Comparison of ENCODE assay signal across 8 cellular contexts in the genomic region with DNA sequence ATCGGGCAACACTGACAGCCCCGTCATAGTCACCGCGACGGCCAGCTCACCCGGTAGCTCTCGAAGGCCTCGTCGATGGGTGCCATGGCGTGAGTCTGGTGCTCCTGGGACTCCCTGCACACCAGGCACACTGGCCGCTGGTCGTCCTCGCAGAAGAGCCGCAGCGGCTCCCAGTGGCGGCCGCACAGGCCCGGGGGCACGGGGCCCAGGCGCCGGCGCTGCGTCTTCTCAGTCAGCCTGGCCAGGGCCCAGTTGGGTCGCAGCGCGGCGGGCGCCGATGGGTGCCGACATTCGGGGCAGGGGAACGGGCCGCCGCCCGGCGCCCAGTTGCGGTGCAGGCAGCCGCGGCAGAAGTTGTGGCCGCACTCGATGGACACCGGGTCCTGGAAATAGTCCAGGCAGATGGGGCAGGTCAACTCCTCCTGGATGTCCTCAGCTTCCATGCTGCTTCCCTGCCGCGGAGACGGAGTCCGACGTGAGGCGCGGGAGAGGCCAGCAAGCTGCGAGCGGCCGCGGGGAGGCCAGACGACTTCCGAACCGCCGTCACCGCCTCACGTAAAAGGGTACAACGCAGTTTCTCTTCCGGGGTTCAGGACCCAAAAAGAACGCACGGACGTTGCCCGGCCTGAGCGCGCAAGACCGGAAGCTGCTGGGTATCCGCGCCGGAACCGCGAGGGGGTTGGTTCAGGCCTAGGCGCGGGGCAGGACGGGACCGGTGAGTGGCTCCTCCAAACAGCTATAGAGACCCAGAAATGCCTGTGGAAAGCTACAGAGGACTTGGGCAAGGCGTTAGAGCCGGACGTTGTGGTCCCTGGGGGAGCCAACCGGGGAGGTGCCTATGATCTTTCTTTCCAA. TPM values are rescaled to one million over a fixed set of nuclear protein-coding genes. Genes with fewer than 3 reads are reported as not detected.
DNase-seq lines count a peak whose midpoint lies in the region; ATAC-seq, FAIRE-seq and TF ChIP-seq lines count a peak whose summit lies in the region.

TSS of gene TRIM4 (minus strand) at position 572 of the 855 bp plus-strand sequence. CDS start at position 443, 129 bp downstream.

- peak; percentile 90 for TF ChIP-seq POLR2A in GM12891 (IDR thresholded peaks at IDR 0.05; ENCODE audit: low read depth, low read length)

- DNase-seq in GM12891 (ENCODE audit: insufficient read length, low spot score) = peak; percentile 90
- DNase-seq in NCI-H1417 treated with DMSO at 0.1 percent for 48 hours (lab: John Stamatoyannopoulos, UW) = peak; percentile 76
- DNase-seq in amniotic epithelial cell (ENCODE audit: low read depth) = peak; percentile 93
- peak; percentile 92 for DNase-seq in left ventricle myocardium inferior
- DNase-seq in renal cortical epithelial cell (ENCODE audit: low read depth) = peak; percentile 79
- no peak for DNase-seq in ecto neural progenitor cell (ENCODE audit: low spot score)

- TF ChIP-seq CTCF in left ventricle myocardium inferior (IDR thresholded peaks at IDR 0.05; ENCODE audit: borderline replicate concordance) = peak; percentile 46

- FAIRE-seq in GM12891 (lab: Jason Lieb, UNC) = peak; percentile 89

- peaks cover 36% of the 10 kb centered on the region for H3K36me3 ChIP-seq in left ventricle myocardium inferior

- no peaks in the 10 kb centered on the region for H3K27me3 ChIP-seq in left ventricle myocardium inferior (ENCODE audit: low read depth)

- H3K4me1 ChIP-seq in left ventricle myocardium inferior = peaks cover 54% of the 10 kb centered on the region

- H3K4me3 ChIP-seq in left ventricle myocardium inferior = peak within 1 kb of the TSS; percentile 97

- H3K27ac ChIP-seq in left ventricle myocardium inferior (replicated peaks) = peak within 1 kb of the TSS; percentile 94

- ATAC-seq in HG02798 (IDR thresholded peaks at IDR 0.05; ENCODE audit: poor library complexity, unreplicated experiment) = peak; percentile 98

- intact Hi-C loops in T-helper 1 cell treated with Interleukin-12 subunit alpha and Interleukin-12 subunit beta and Interleukin-4 antibody, amounts not matched to agents 30 ng/mL and 1 ng/mL, for 36 hours (cut with micrococcal nuclease) = loop anchor here (1.0 to 10.0 kb wide), 11 partner anchors 96 to 958 kb away; partner anchors contain the start of genes CNPY4, FAM200A, GIGYF1 and SRRT
- intact Hi-C loops in left ventricle myocardium inferior (cut with micrococcal nuclease) = no loop called here

- H3K9me3 ChIP-seq in left ventricle myocardium inferior (replicated peaks) = no peaks in the 10 kb centered on the region

TF ChIP-seq in GM12891, 5 proteins besides CTCF, POLR2A, EP300 and RAD21:
- peak; percentile 1 for TF ChIP-seq PAX5 (IDR thresholded peaks at IDR 0.05; ENCODE audit: insufficient read depth, low read length, severe bottlenecking)
- peak; percentile 91 for TF ChIP-seq POLR2AphosphoS5 (IDR thresholded peaks at IDR 0.05; ENCODE audit: low read depth, low read length)
- peak; percentile 80 for TF ChIP-seq TAF1 (IDR thresholded peaks at IDR 0.05; ENCODE audit: low read depth, low read length)
- no peak; the same call in 1 of the 2 replicates for TF ChIP-seq POU2F2 (IDR thresholded peaks at IDR 0.05; ENCODE audit: low read depth, low read length)
- no peak for TF ChIP-seq SPI1 (IDR thresholded peaks at IDR 0.05; ENCODE audit: low read depth, low read length)
TF ChIP-seq in GM12891: peak in this region for 3.

RNA-seq across cellular contexts. Expression of gene TRIM4, which starts in this region (rescaled TPM):
- polyA plus RNA-seq in GM12891 (2012; ENCODE audit: low read depth, missing spikeins) = 12.5 TPM
- total RNA-seq in T-helper 1 cell treated with Interleukin-12 subunit alpha and Interleukin-12 subunit beta and Interleukin-4 antibody, amounts not matched to agents 30 ng/mL and 1 ng/mL, for 36 hours = 29.2 and 29.7 TPM in 2 replicates
- total RNA-seq in left ventricle myocardium inferior (7.1 TPM), renal cortical epithelial cell (21.2 and 35.4 TPM in 2 replicates)
